9 cellular contexts compared by ENCODE assay signal in genomic region chrX:65985922-65986588, GRCh38. TPM values are rescaled to one million over a fixed set of nuclear protein-coding genes. Genes with fewer than 3 reads are reported as not detected.
DNase-seq lines count a peak whose midpoint lies in the region; ATAC-seq and TF ChIP-seq lines count a peak whose summit lies in the region.
"Had no signal": no experiment of that assay in that cellular context is flagged by ENCODE, and none has a peak within 500 bp of the region (broad histone marks: within the 10 kb centered on the region; RNA-seq: fewer than 3 reads in every experiment).

No MANE protein-coding gene starts in this region.

- H3K4me2 ChIP-seq in smooth muscle cell: no peak overlapping the region

- intact Hi-C loops in left ventricle myocardium superior (cut with micrococcal nuclease): loop anchor here (2.0 kb wide), 1 partner anchor 403 kb away; no protein-coding TSS in a partner anchor

- no peaks in the 10 kb centered on the region for H3K36me3 Mint-ChIP-seq in activated naive CD4-positive, alpha-beta T cell treated with anti-CD3 and anti-CD28 coated beads, Interleukin-2, amount 50 U/mL, for 72 hours

- DNase-seq in COLO829 (ENCODE audit: low spot score) (peak; percentile 40), HPDE6-E6E7 (ENCODE audit: extremely low spot score) (peak; percentile 28), SK-N-MC (ENCODE audit: low read depth, low spot score) (peak; percentile 26), left ventricle myocardium superior (peak; percentile 23), smooth muscle cell (lab: John Stamatoyannopoulos, UW; ENCODE audit: unreplicated experiment) (no peak), mesenteric fat pad (ENCODE audit: low spot score) (no peak)
- peak; percentile 16 to 56 for DNase-seq in activated naive CD4-positive, alpha-beta T cell treated with anti-CD3 and anti-CD28 coated beads, Interleukin-2, amount 50 U/mL, for 72 hours (ENCODE audit: low spot score in 2 of 2)

- no peaks in the 10 kb centered on the region for H3F3A ChIP-seq in smooth muscle cell (ENCODE audit: low read depth)

- no peaks in the 10 kb centered on the region for H3K4me1 ChIP-seq in smooth muscle cell (ENCODE audit: low read depth)

- H3K4me3 ChIP-seq in SK-N-MC: no peak overlapping the region
- no peak overlapping the region for H3K4me3 ChIP-seq in smooth muscle cell

- no peak overlapping the region for H3K27ac ChIP-seq in SK-N-MC
- H3K27ac ChIP-seq in smooth muscle cell (ENCODE audit: low read depth): peak overlapping the region; percentile 16

- peak overlapping the region; percentile 80 for H2AFZ ChIP-seq in smooth muscle cell (ENCODE audit: low read depth)

- no peaks in the 10 kb centered on the region for H4K20me1 ChIP-seq in smooth muscle cell (ENCODE audit: low read depth)

- H3K9me3 ChIP-seq in SK-N-MC (ENCODE audit: low read depth, low read length): no peaks in the 10 kb centered on the region
- no peaks in the 10 kb centered on the region for H3K9me3 ChIP-seq in smooth muscle cell (replicated peaks; ENCODE audit: low read depth)

- ATAC-seq in GM19351 (IDR thresholded peaks at IDR 0.05; ENCODE audit: unreplicated experiment) (peak; percentile 92), left ventricle myocardium superior (peak; percentile 86)
- ATAC-seq in activated naive CD4-positive, alpha-beta T cell treated with anti-CD3 and anti-CD28 coated beads, Interleukin-2, amount 50 U/mL, for 72 hours: peak; percentile 100

- H3K9ac ChIP-seq in SK-N-MC (ENCODE audit: insufficient read length) (no peak overlapping the region), smooth muscle cell (ENCODE audit: low read depth) (peak overlapping the region; percentile 26)

- no peaks in the 10 kb centered on the region for H3K9me3 Mint-ChIP-seq in activated naive CD4-positive, alpha-beta T cell treated with anti-CD3 and anti-CD28 coated beads, Interleukin-2, amount 50 U/mL, for 72 hours

- H3K27ac Mint-ChIP-seq in activated naive CD4-positive, alpha-beta T cell treated with anti-CD3 and anti-CD28 coated beads, Interleukin-2, amount 50 U/mL, for 72 hours: peak overlapping the region; percentile 44 to 87

- H3K36me3 ChIP-seq in SK-N-MC (ENCODE audit: insufficient read depth, low read length): no peaks in the 10 kb centered on the region
- H3K36me3 ChIP-seq in smooth muscle cell (ENCODE audit: low read depth): no peaks in the 10 kb centered on the region

- TF ChIP-seq CTCF in smooth muscle cell (IDR thresholded peaks at IDR 0.05; ENCODE audit: borderline replicate concordance, insufficient read depth, poor library complexity, severe bottlenecking): peak; percentile 45

- no peaks in the 10 kb centered on the region for H3K27me3 ChIP-seq in smooth muscle cell (ENCODE audit: low read depth)

- H3K79me2 ChIP-seq in smooth muscle cell (ENCODE audit: low read depth): no peaks in the 10 kb centered on the region

- WGBS in smooth muscle cell (ENCODE audit: low lambda C conversion rate): 28% methylated on average over 5 of the region's 5 CpGs

RNA-seq across cellular contexts. Expression of gene VSIG4, which starts 53.8 kb away (rescaled TPM):
- under 1 TPM in 1 of 2 donors, not detected in 1; 0.57 TPM for total RNA-seq in activated naive CD4-positive, alpha-beta T cell treated with anti-CD3 and anti-CD28 coated beads, Interleukin-2, amount 50 U/mL, for 72 hours
- total RNA-seq in left ventricle myocardium superior (42.1 TPM), smooth muscle cell (not detected in 2 replicates), mesenteric fat pad (448 TPM)
- polyA plus RNA-seq in smooth muscle cell: not detected in 2 replicates
- total RNA-seq: activated CD8-positive, alpha-beta memory T cell treated with anti-CD3 and anti-CD28 coated beads for 36 hours had no signal

Comparison
In these comparisons a context has a peak if more than half of its experiments do, and no peak if none do; other contexts are left out.
1. DNase-seq: peak in COLO829 (single experiment), HPDE6-E6E7 (single experiment), SK-N-MC (single experiment), activated naive CD4-positive, alpha-beta T cell treated with anti-CD3 and anti-CD28 coated beads, Interleukin-2, amount 50 U/mL, for 72 hours (2 of 2) and left ventricle myocardium superior (single experiment); none in smooth muscle cell (single experiment) and mesenteric fat pad (single experiment).
2. RNA of gene VSIG4, which starts 53.8 kb away (total RNA-seq): 448 TPM in mesenteric fat pad (single experiment) and 42.1 TPM in left ventricle myocardium superior (single experiment); 0.57 TPM in activated naive CD4-positive, alpha-beta T cell treated with anti-CD3 and anti-CD28 coated beads, Interleukin-2, amount 50 U/mL, for 72 hours and not detected in smooth muscle cell; every median in the first group is over 10 times any median in the second.
3. Peak in every context shown above with its lines, with median percentiles within 50 percentile points of each other: ATAC-seq.